ENCODE assay signal across 3 cellular contexts in the genomic region with DNA sequence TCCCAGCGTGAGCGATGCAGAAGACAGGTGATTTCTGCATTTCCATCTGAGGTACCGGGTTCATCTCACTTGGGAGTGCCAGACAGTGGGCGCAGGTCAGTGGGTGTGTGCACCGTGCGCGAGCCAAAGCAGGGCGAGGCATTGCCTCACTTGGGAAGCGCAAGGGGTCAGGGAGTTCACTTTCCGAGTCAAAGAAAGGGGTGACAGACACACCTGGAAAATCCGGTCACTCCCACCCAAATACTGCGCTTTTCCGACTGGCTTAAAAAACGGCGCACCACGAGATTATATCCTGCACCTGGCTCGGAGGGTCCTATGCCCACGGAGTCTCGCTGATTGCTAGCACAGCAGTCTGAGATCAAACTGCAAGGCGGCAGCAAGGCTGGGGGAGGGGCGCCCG. TPM values are rescaled to one million over a fixed set of nuclear protein-coding genes. Genes with fewer than 3 reads are reported as not detected.
"Had no signal": no experiment of that assay in that cellular context is flagged by ENCODE, and none has a peak within 500 bp of the region (broad histone marks: within the 10 kb centered on the region; RNA-seq: fewer than 3 reads in every experiment).

No MANE protein-coding gene starts in this region.

RNA-seq across cellular contexts. Expression of gene PLAAT5, which starts 55.6 kb away (rescaled TPM):
- total RNA-seq: M059J, OCI-LY7 had no signal
- polyA plus RNA-seq: SK-N-SH had no signal
